24 cellular contexts compared by ENCODE assay signal in the genomic region with DNA sequence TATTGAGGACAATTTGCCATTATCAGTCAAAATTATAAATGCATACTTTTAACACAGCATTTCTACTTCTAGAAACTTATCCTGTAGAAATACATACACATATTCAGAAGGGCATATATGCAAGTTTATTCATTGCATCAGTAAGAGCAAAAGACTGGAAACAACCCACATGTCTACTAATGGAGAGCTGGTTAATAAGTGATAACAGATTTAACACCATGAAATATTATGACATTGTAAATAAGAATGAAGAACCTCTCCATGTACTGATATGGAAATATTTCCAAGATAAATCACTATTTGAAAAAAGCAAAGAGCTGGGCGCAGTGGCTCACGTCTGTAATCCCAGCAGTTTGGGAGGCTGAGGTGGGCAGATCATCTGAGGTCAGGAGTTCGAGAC. TPM values are rescaled to one million over a fixed set of nuclear protein-coding genes. Genes with fewer than 3 reads are reported as not detected.
"Had no signal": no experiment of that assay in that cellular context is flagged by ENCODE, and none has a peak within 500 bp of the region (broad histone marks: within the 10 kb centered on the region; RNA-seq: fewer than 3 reads in every experiment).

No MANE protein-coding gene starts in this region.

- H3K9me3 ChIP-seq: colonic mucosa, esophagus squamous epithelium, gastrocnemius medialis, heart right ventricle, left lung, lower lobe of right lung, mucosa of descending colon had no signal

- H3K27me3 ChIP-seq: colonic mucosa, esophagus squamous epithelium, gastrocnemius medialis, left lung had no signal

- H3K4me1 ChIP-seq: colonic mucosa, esophagus squamous epithelium, gastrocnemius medialis, heart right ventricle, left lung, lower lobe of right lung had no signal

- H3K36me3 ChIP-seq: colonic mucosa, esophagus squamous epithelium, gastrocnemius medialis, heart right ventricle, left lung, lower lobe of right lung had no signal

- DNase-seq: colonic mucosa; cortex of kidney; effector CD8-positive, alpha-beta T cell; effector memory CD8-positive, alpha-beta T cell; endodermal cell; erythroblast; esophagus squamous epithelium; foreskin fibroblast; foreskin melanocyte; gastrocnemius medialis; glutamatergic neuron; head of caudate nucleus; heart right ventricle; hippocampal formation; left cardiac atrium; left lung; left ventricle myocardium superior; lower lobe of right lung; mesenchymal stem cell; mucosa of descending colon; naive B cell had no signal

- H3K4me3 ChIP-seq: colonic mucosa, esophagus squamous epithelium, gastrocnemius medialis, heart right ventricle, left lung, lower lobe of right lung, mucosa of descending colon had no signal

- ATAC-seq: effector memory CD8-positive, alpha-beta T cell; esophagus mucosa; gastrocnemius medialis; heart right ventricle; left cardiac atrium; left lung; left ventricle myocardium superior; lower lobe of right lung; mucosa of descending colon had no signal

- H3K27ac ChIP-seq: colonic mucosa, epithelial cell of prostate, esophagus squamous epithelium, gastrocnemius medialis, heart right ventricle, left lung, lower lobe of right lung had no signal

RNA-seq across cellular contexts. Expression of a gene that starts 54.5 kb away (rescaled TPM):
- total RNA-seq: glomerular endothelial cell had no signal
